Comparison of ENCODE assay signal across 12 cellular contexts in genomic region chr9:119283118-119283794, GRCh38.
DNase-seq lines count a peak whose midpoint lies in the region; ATAC-seq and TF ChIP-seq lines count a peak whose summit lies in the region.
"Had no signal": no experiment of that assay in that cellular context is flagged by ENCODE, and none has a peak within 500 bp of the region (broad histone marks: within the 10 kb centered on the region; RNA-seq: fewer than 3 reads in every experiment).

No MANE protein-coding gene starts in this region.

- H3K4me1 ChIP-seq in iPS-15b (ENCODE audit: control insufficient read depth, insufficient read depth, low read length) (peaks cover 23% of the 10 kb centered on the region), testis (no peaks in the 10 kb centered on the region)
- H3K4me1 ChIP-seq: Caco-2 had no signal

- in situ Hi-C loops in astrocyte of the cerebellum (cut with HindIII; ENCODE audit: low sequenced_read_pairs), result no loop called here

- 57 to 60% methylated on average over 17 of the region's 17 CpGs for WGBS in testis, 2 donors

- ATAC-seq in HG03175 (IDR thresholded peaks at IDR 0.05; ENCODE audit: unreplicated experiment) (no peak), GM19035 (IDR thresholded peaks at IDR 0.05; ENCODE audit: unreplicated experiment) (no peak)

- TF ChIP-seq POLR2A in testis (IDR thresholded peaks at IDR 0.05), result no peak

- intact Hi-C loops in posterior vena cava (cut with DNase I) (no loop called here), testis (cut with DNase I; ENCODE audit: low total_unique reads) (no loop called here)

- peak; percentile 52 for DNase-seq in H7
- peak; percentile 27 for DNase-seq in astrocyte of the cerebellum (ENCODE audit: low read depth)
- DNase-seq in posterior vena cava (ENCODE audit: low spot score), result peak; percentile 82
- no peak for DNase-seq in globus pallidus (ENCODE audit: low spot score)
- DNase-seq in testis, result no peak
- DNase-seq: activated effector memory CD4-positive, alpha-beta T cell treated with anti-CD3 and anti-CD28 coated beads, Interleukin-2, amount 50 U/mL, for 16 hours; Caco-2; effector CD8-positive, alpha-beta T cell; SIG-M5 had no signal

- H3K4me3 ChIP-seq in H7 (ENCODE audit: insufficient read depth, low read depth, low read length), result peak overlapping the region; percentile 2; the same call in 1 of the 2 replicates
- H3K4me3 ChIP-seq in astrocyte of the cerebellum (ENCODE audit: low read depth, low read length), result no peak overlapping the region
- peak overlapping the region; percentile 48 for H3K4me3 ChIP-seq in iPS-15b (ENCODE audit: low read depth, low read length)
- H3K4me3 ChIP-seq in testis, result no peak overlapping the region

- H3K9me3 ChIP-seq in iPS-15b (ENCODE audit: control insufficient read depth, insufficient read depth, low read length) (no peaks in the 10 kb centered on the region), testis (no peaks in the 10 kb centered on the region)
- H3K9me3 ChIP-seq: Caco-2 had no signal

- TF ChIP-seq CTCF in astrocyte of the cerebellum (IDR thresholded peaks at IDR 0.05; ENCODE audit: low read depth, low read length, missing control alignments), result no peak
- no peak for TF ChIP-seq CTCF in testis (IDR thresholded peaks at IDR 0.05)

- no peaks in the 10 kb centered on the region for H3K27me3 ChIP-seq in H7 (ENCODE audit: control insufficient read depth, insufficient read depth, low read length)
- H3K27me3 ChIP-seq in iPS-15b (ENCODE audit: control insufficient read depth, insufficient read depth, low read length), result no peaks in the 10 kb centered on the region
- no peaks in the 10 kb centered on the region for H3K27me3 ChIP-seq in testis

- no peak overlapping the region for H3K9ac ChIP-seq in iPS-15b (ENCODE audit: low read depth, low read length)

- H3K36me3 ChIP-seq in H7 (replicated peaks; ENCODE audit: control insufficient read depth, insufficient read depth, low read length) (no peaks in the 10 kb centered on the region), iPS-15b (ENCODE audit: control insufficient read depth, insufficient read depth, low read length) (no peaks in the 10 kb centered on the region), testis (ENCODE audit: low read depth, missing control alignments) (no peaks in the 10 kb centered on the region)

- no peak overlapping the region for H3K27ac ChIP-seq in testis

Comparison
In these comparisons a context has a peak if more than half of its experiments do, and no peak if none do; other contexts are left out.
1. DNase-seq: peak in H7 (single experiment), astrocyte of the cerebellum (single experiment) and posterior vena cava (single experiment); none in globus pallidus (single experiment) and testis (single experiment).
2. H3K4me3 ChIP-seq: peak in H7 (single experiment) and iPS-15b (single experiment); none in astrocyte of the cerebellum (single experiment) and testis (0 of 2).